In the genomic region with DNA sequence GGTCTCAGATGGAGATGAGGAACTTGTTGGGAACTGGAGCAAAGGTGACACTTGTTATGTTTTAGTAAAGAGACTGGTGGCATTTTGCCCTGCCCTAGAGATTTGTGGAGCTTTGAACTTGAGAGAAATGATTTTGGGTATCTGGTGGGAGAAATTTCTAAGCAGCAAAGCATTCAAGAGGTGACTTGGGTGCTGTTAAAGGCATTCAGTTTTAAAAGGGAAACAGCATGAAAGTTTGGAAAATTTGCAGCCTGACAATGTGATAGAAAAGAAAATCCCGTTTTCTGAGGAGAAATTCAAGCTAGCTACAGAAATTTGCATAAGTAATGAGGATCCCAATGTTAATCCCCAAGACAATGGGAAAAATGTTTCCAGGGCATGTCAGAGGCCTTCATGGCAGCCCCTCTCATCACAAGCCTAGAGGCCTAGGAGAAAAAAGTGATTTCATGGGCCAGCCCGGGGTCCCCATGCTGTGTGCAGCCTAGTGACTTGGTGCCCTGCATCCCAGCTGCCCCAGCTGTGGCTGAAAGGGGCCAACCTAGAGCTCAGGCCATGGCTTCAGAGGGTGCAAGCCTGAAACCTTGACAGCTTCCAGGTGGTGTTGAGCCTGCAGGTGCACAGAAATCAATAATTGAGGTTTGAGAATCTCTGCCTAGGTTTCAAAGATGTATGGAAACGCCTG, we compare ENCODE assay signal across 8 cellular contexts. TPM values are rescaled to one million over a fixed set of nuclear protein-coding genes. Genes with fewer than 3 reads are reported as not detected.
A peak's percentile ranks its signal among the peaks of the same experiment; 100 is the strongest.
DNase-seq lines count a peak whose midpoint lies in the region; ATAC-seq, FAIRE-seq and TF ChIP-seq lines count a peak whose summit lies in the region.
"Not testable (repeated sequence)": the region's sequence is repeated elsewhere in the genome, so short reads cannot be mapped to it uniquely, and the experiment has no call there.
"Had no signal": no experiment of that assay in that cellular context is flagged by ENCODE, and none has a peak within 500 bp of the region (broad histone marks: within the 10 kb centered on the region; RNA-seq: fewer than 3 reads in every experiment).

No MANE protein-coding gene starts in this region.

- not testable (repeated sequence) for H2AFZ ChIP-seq in HCT116 (ENCODE audit: low read depth, low read length, poor library complexity, severe bottlenecking); Loucy (ENCODE audit: low read length); K562 (ENCODE audit: low read depth, low read length)

- intact Hi-C loops in HCT116 (cut with micrococcal nuclease); K562 (cut with micrococcal nuclease): not testable (repeated sequence)

- 95% methylated on average over 3 of the region's 3 CpGs for WGBS in K562 (ENCODE audit: insufficient coverage, low coverage, missing lambda C conversion rate)

- peak overlapping the region in 3 of 4 donors; percentile 1 to 34 (median 22) for H3K4me3 Mint-ChIP-seq in CD4-positive, CD25-positive, alpha-beta regulatory T cell
- H3K4me3 Mint-ChIP-seq in WTC11 (peak overlapping the region; percentile 91), endothelial cell (ENCODE audit: unreplicated experiment) (peak overlapping the region; percentile 14), neural crest cell (peak overlapping the region; percentile 32)

- H3K27me3 Mint-ChIP-seq in CD4-positive, CD25-positive, alpha-beta regulatory T cell; WTC11 (ENCODE audit: low read depth); endothelial cell (ENCODE audit: unreplicated experiment); neural crest cell (ENCODE audit: low read depth): not testable (repeated sequence)

- not testable (repeated sequence) for H3K9me3 ChIP-seq in CD4-positive, CD25-positive, alpha-beta regulatory T cell (ENCODE audit: control insufficient read depth in 2 of 2, low read length in 2 of 2); HCT116 (ENCODE audit: control insufficient read depth in 1 of 2, insufficient read depth in 1 of 2, low read depth in 1 of 2, low read length in 2 of 2); Loucy (ENCODE audit: insufficient read depth, low read depth, low read length); K562 (replicated peaks; ENCODE audit: control insufficient read depth, insufficient read depth, low read depth, low read length)

- H3K9ac ChIP-seq in HCT116 (ENCODE audit: low read length); Loucy (ENCODE audit: low read depth, low read length, poor library complexity, severe bottlenecking); K562 (ENCODE audit: insufficient read depth in 1 of 2, low read depth in 2 of 2, low read length in 2 of 2): not testable (repeated sequence)

- not testable (repeated sequence) for H3K27ac ChIP-seq in CD4-positive, CD25-positive, alpha-beta regulatory T cell (ENCODE audit: insufficient read depth, low read length, poor library complexity, severe bottlenecking); HCT116 (ENCODE audit: low read depth, low read length); K562 (ENCODE audit: extremely low read depth, low read depth, low read length)

- not testable (repeated sequence) for TF ChIP-seq EP300 in K562 (IDR thresholded peaks at IDR 0.05; ENCODE audit: low read length)

- POLR2A ChIA-PET in HCT116 (lab: Charles Lee): interaction anchor here (0.6 kb wide), 1 partner anchor 433 kb away, joined by 4 read pairs; no protein-coding TSS in a partner anchor
- POLR2A ChIA-PET in WTC11 (lab: Charles Lee): not testable (repeated sequence)
- POLR2A ChIA-PET in K562 (lab: Yijun Ruan, JAX): interaction anchor here (1.1 to 1.4 kb wide), 2 partner anchors 29 to 38 kb away, joined by 3 to 4 read pairs; no protein-coding TSS in a partner anchor

- not testable (repeated sequence) for H3K9me3 Mint-ChIP-seq in CD4-positive, CD25-positive, alpha-beta regulatory T cell; endothelial cell (ENCODE audit: unreplicated experiment); neural crest cell
- H3K9me3 Mint-ChIP-seq in WTC11: peaks cover 13% of the 10 kb centered on the region

- not testable (repeated sequence) for H3F3A ChIP-seq in Loucy (ENCODE audit: low read depth)

- not testable (repeated sequence) for ATAC-seq in CD4-positive, CD25-positive, alpha-beta regulatory T cell (ENCODE audit: low read depth in 2 of 2); HCT116; WTC11; K562

- TF ChIP-seq RAD21 in HCT116 (IDR thresholded peaks at IDR 0.05; ENCODE audit: low read depth); K562 (CRISPR knock-in tag; conservative IDR thresholded peaks at IDR 0.05 in 1 of 2, IDR thresholded peaks at IDR 0.05 in 1 of 2): not testable (repeated sequence)

- H3K4me1 Mint-ChIP-seq in CD4-positive, CD25-positive, alpha-beta regulatory T cell: peaks cover 20 to 53% (median 38%) of the 10 kb centered on the region in 4 donors
- H3K4me1 Mint-ChIP-seq in WTC11 (peaks cover 43% of the 10 kb centered on the region), endothelial cell (ENCODE audit: unreplicated experiment) (peaks cover 16% of the 10 kb centered on the region), neural crest cell (peaks cover 38% of the 10 kb centered on the region)

- H3K36me3 ChIP-seq in CD4-positive, CD25-positive, alpha-beta regulatory T cell (ENCODE audit: control insufficient read depth, insufficient read depth, low read length); HCT116 (ENCODE audit: control insufficient read depth in 1 of 2, insufficient read depth in 2 of 2, low read length in 2 of 2): not testable (repeated sequence)
- H3K36me3 ChIP-seq in Loucy (ENCODE audit: insufficient read depth, low read length): peaks cover 16% of the 10 kb centered on the region; the same call in 1 of the 2 replicates
- peaks cover 59% of the 10 kb centered on the region for H3K36me3 ChIP-seq in K562 (ENCODE audit: control insufficient read depth, insufficient read depth, low read length)

- TF ChIP-seq CTCF in HCT116 (IDR thresholded peaks at IDR 0.05 in 2 of 3, conservative IDR thresholded peaks at IDR 0.05 in 1 of 3; ENCODE audit: borderline replicate concordance in 1 of 3, insufficient read depth in 1 of 3, low read depth in 2 of 3, low read length in 2 of 3); Loucy (conservative IDR thresholded peaks at IDR 0.05; ENCODE audit: low read length); WTC11 (IDR thresholded peaks at IDR 0.05); K562 (IDR thresholded peaks at IDR 0.05 in 2 of 3, conservative IDR thresholded peaks at IDR 0.05 in 1 of 3; ENCODE audit: insufficient read depth in 2 of 3, low read depth in 1 of 3, low read length in 3 of 3); endothelial cell (IDR thresholded peaks at IDR 0.05; ENCODE audit: unreplicated experiment); neural crest cell (conservative IDR thresholded peaks at IDR 0.05): not testable (repeated sequence)

- peaks cover 23% of the 10 kb centered on the region for H3K36me3 Mint-ChIP-seq in CD4-positive, CD25-positive, alpha-beta regulatory T cell
- peaks cover 52% of the 10 kb centered on the region for H3K36me3 Mint-ChIP-seq in WTC11
- H3K36me3 Mint-ChIP-seq in endothelial cell (ENCODE audit: low read depth, unreplicated experiment): peaks cover 31% of the 10 kb centered on the region
- H3K36me3 Mint-ChIP-seq in neural crest cell (ENCODE audit: low read depth): peaks cover 32% of the 10 kb centered on the region

- H3K4me3 ChIP-seq in CD4-positive, CD25-positive, alpha-beta regulatory T cell (ENCODE audit: low read depth, low read length); HCT116 (replicated peaks in 1 of 2; ENCODE audit: low read depth in 1 of 2, low read length in 2 of 2); K562: not testable (repeated sequence)
- peak overlapping the region; percentile 20 for H3K4me3 ChIP-seq in Loucy (ENCODE audit: low read length, poor library complexity, severe bottlenecking)

- not testable (repeated sequence) for FAIRE-seq in K562 (lab: Jason Lieb, UNC)

- H3K4me1 ChIP-seq in CD4-positive, CD25-positive, alpha-beta regulatory T cell (ENCODE audit: control insufficient read depth, insufficient read depth, low read length, poor library complexity, severe bottlenecking): peaks cover 21% of the 10 kb centered on the region
- peaks cover 13 to 25% of the 10 kb centered on the region in 2 experiments; a peak in 3 of 4 replicates for H3K4me1 ChIP-seq in HCT116 (ENCODE audit: control insufficient read depth in 1 of 2, insufficient read depth in 2 of 2, low read length in 2 of 2)
- H3K4me1 ChIP-seq in Loucy (ENCODE audit: insufficient read depth, low read length, poor library complexity, severe bottlenecking): peaks cover 15% of the 10 kb centered on the region
- H3K4me1 ChIP-seq in K562 (replicated peaks in 1 of 2; ENCODE audit: control insufficient read depth in 2 of 2, insufficient read depth in 2 of 2, low read length in 2 of 2): peaks cover 7 to 21% of the 10 kb centered on the region in 2 experiments; a peak in 3 of 5 replicates

- H3K4me2 ChIP-seq in HCT116 (ENCODE audit: low read length); K562 (ENCODE audit: insufficient read depth, low read length): not testable (repeated sequence)
- H3K4me2 ChIP-seq in Loucy (ENCODE audit: low read depth, low read length, poor library complexity, severe bottlenecking): peak overlapping the region; percentile 41

- BruUV-seq in HCT116 (replicated peaks; lab: Mats Ljungman, UMichigan) (TSS peak; percentile 6), K562 (replicated peaks; lab: Mats Ljungman, UMichigan) (TSS peak; percentile 11)

- H3K27ac Mint-ChIP-seq in CD4-positive, CD25-positive, alpha-beta regulatory T cell: peak overlapping the region in 1 of 3 donors; percentile 55
- H3K27ac Mint-ChIP-seq in WTC11: peak overlapping the region; percentile 88
- not testable (repeated sequence) for H3K27ac Mint-ChIP-seq in endothelial cell (ENCODE audit: unreplicated experiment); neural crest cell (ENCODE audit: unreplicated experiment)

- H3K9me1 ChIP-seq in K562 (ENCODE audit: control insufficient read depth, insufficient read depth, low read length): not testable (repeated sequence)

- not testable (repeated sequence) for H3K27me3 ChIP-seq in CD4-positive, CD25-positive, alpha-beta regulatory T cell (ENCODE audit: control insufficient read depth, insufficient read depth, low read length); HCT116 (ENCODE audit: insufficient read depth, low read length); Loucy (ENCODE audit: insufficient read depth, low read length, poor library complexity, severe bottlenecking); K562 (ENCODE audit: control insufficient read depth in 2 of 2, insufficient read depth in 2 of 2, low read length in 2 of 2)

- not testable (repeated sequence) for TF ChIP-seq POLR2A in HCT116 (IDR thresholded peaks at IDR 0.05; ENCODE audit: borderline replicate concordance, extremely low read depth, insufficient read depth, insufficient read length); K562 (conservative IDR thresholded peaks at IDR 0.05)

- DNase-seq in CD4-positive, CD25-positive, alpha-beta regulatory T cell; HCT116 (ENCODE audit: low read depth, low spot score); WTC11 (ENCODE audit: low spot score); K562 (ENCODE audit: extremely low read depth in 1 of 4, low spot score in 3 of 4); endothelial cell (ENCODE audit: low spot score); neural crest cell (ENCODE audit: low read depth, low spot score): not testable (repeated sequence)

- not testable (repeated sequence) for H3K9me2 ChIP-seq in HCT116 (ENCODE audit: insufficient read depth); Loucy (replicated peaks; ENCODE audit: low read depth, low read length)

- CTCF ChIA-PET in HCT116 (lab: Charles Lee) (interaction anchor here (0.8 to 1.4 kb wide), 2 partner anchors 71 to 72 kb away, joined by 3 to 8 read pairs; no protein-coding TSS in a partner anchor), WTC11 (lab: Charles Lee) (interaction anchor here (2.3 to 2.6 kb wide), 2 partner anchors 19 to 71 kb away, joined by 7 to 10 read pairs; no protein-coding TSS in a partner anchor), K562 (lab: Yijun Ruan, JAX; ENCODE audit: low intra/inter-chr PET ratio) (interaction anchor here (0.6 kb wide), 1 partner anchor 516 kb away, joined by 4 read pairs; no protein-coding TSS in a partner anchor)

- RAD21 ChIA-PET in HCT116 (lab: Charles Lee; ENCODE audit: low non-redundant PET in 1 of 2, low total read pairs in 2 of 2, uncharacterized antibody in 2 of 2, unreplicated experiment in 2 of 2): not testable (repeated sequence)

- H3K79me2 ChIP-seq in HCT116 (ENCODE audit: insufficient read depth, low read length) (peaks cover 62% of the 10 kb centered on the region), Loucy (ENCODE audit: insufficient read depth, low read length) (peaks cover 62% of the 10 kb centered on the region), K562 (ENCODE audit: control insufficient read depth, insufficient read depth, low read length) (peaks cover 64% of the 10 kb centered on the region)

- in situ Hi-C loops in K562 (cut with MboI): not testable (repeated sequence)

- not testable (repeated sequence) for H4K20me1 ChIP-seq in HCT116 (ENCODE audit: insufficient read depth); K562 (replicated peaks; ENCODE audit: control insufficient read depth, insufficient read depth, low read length)
- peaks cover 19% of the 10 kb centered on the region for H4K20me1 ChIP-seq in Loucy (ENCODE audit: insufficient read depth, low read length, poor library complexity, severe bottlenecking)

RNA-seq across cellular contexts. Expression of a gene that starts 3.8 kb away (rescaled TPM):
- 12.9 TPM for total RNA-seq in CD4-positive, CD25-positive, alpha-beta regulatory T cell
- 10 to 100 TPM; 28.2 to 29.9 (median 29.1) TPM for polyA plus RNA-seq in CD4-positive, CD25-positive, alpha-beta regulatory T cell
- 54.9 TPM for total RNA-seq in HCT116 (2021; ENCODE audit: unreplicated experiment)
- 11.9 and 17.4 TPM in 2 replicates for polyA plus RNA-seq in HCT116 (2012)
- 207 to 244 TPM (median 209 TPM) in 3 replicates for total RNA-seq in WTC11 (2021)
- total RNA-seq in K562 (2011; cell fraction: chromatin; rRNA removed; ENCODE audit: low replicate concordance): 35.6 and 139 TPM in 2 replicates
- total RNA-seq in K562 (2011; cell fraction: nucleolus; rRNA removed): 19.0 and 21.7 TPM in 2 replicates
- 21.8 and 27.2 TPM in 2 replicates for total RNA-seq in K562 (2011; cell fraction: nucleoplasm; rRNA removed)
- total RNA-seq in K562 (2014; rRNA removed): 85.9 and 99.2 TPM in 2 replicates
- 139 and 161 TPM in 2 replicates for total RNA-seq in K562 (2014; rRNA removed; fragmentation: Illumina TruSeq; extraction: Trizol)
- total RNA-seq in K562 (2015; rRNA removed; fragmentation: Illumina TruSeq; extraction: Trizol): 109 and 118 TPM in 2 replicates
- total RNA-seq in K562 (2021): 95.1 and 113 TPM in 2 replicates
- 85.0 and 133 TPM in 2 replicates for polyA plus RNA-seq in K562 (2011; rRNA removed)
- 21.8 and 46.2 TPM in 2 replicates for polyA plus RNA-seq in K562 (2011; cell fraction: cytosol; rRNA removed)
- 27.0 and 36.1 TPM in 2 replicates for polyA plus RNA-seq in K562 (2011; cell fraction: nucleus; rRNA removed)
- 63.4 and 77.6 TPM in 2 replicates for polyA plus RNA-seq in K562 (2012)
- polyA plus RNA-seq in K562 (2014; fragmentation: Illumina TruSeq; extraction: Trizol): 113 and 125 TPM in 2 replicates
- 10 to 100 TPM; 51.8 to 60.6 TPM for polyA plus RNA-seq in K562 (2014; fragmentation: Nextera tagmentation; extraction: Ambion mirVana)
- 93.2 and 93.3 TPM in 2 replicates for polyA plus RNA-seq in K562 (2014; rRNA removed)
- 137 and 148 TPM in 2 replicates for polyA minus RNA-seq in K562 (2011; rRNA and poly(A)+ RNA removed)
- 44.2 and 56.7 TPM in 2 replicates for polyA minus RNA-seq in K562 (2011; cell fraction: cytosol; rRNA and poly(A)+ RNA removed)
- polyA minus RNA-seq in K562 (2011; cell fraction: nucleus; rRNA and poly(A)+ RNA removed): 24.0 and 38.8 TPM in 2 replicates
- total RNA-seq in endothelial cell (ENCODE audit: unreplicated experiment): 56.5 TPM
- 81.9 and 84.5 TPM in 2 replicates for total RNA-seq in neural crest cell

RNA-seq across cellular contexts. Expression of a gene that starts 37.7 kb away (rescaled TPM):
- total RNA-seq in CD4-positive, CD25-positive, alpha-beta regulatory T cell: 0.54 TPM
- polyA plus RNA-seq in CD4-positive, CD25-positive, alpha-beta regulatory T cell: not detected
- 274 TPM for total RNA-seq in HCT116 (2021; ENCODE audit: unreplicated experiment)
- 191 and 235 TPM in 2 replicates for polyA plus RNA-seq in HCT116 (2012)
- total RNA-seq in WTC11 (2021): 214 to 229 TPM (median 227 TPM) in 3 replicates
- 38.7 and 73.4 TPM in 2 replicates for total RNA-seq in K562 (2011; cell fraction: chromatin; rRNA removed; ENCODE audit: low replicate concordance)
- 48.5 and 54.7 TPM in 2 replicates for total RNA-seq in K562 (2011; cell fraction: nucleolus; rRNA removed)
- 52.1 and 64.7 TPM in 2 replicates for total RNA-seq in K562 (2011; cell fraction: nucleoplasm; rRNA removed)
- 50.1 and 51.8 TPM in 2 replicates for total RNA-seq in K562 (2014; rRNA removed)
- 85.5 and 89.2 TPM in 2 replicates for total RNA-seq in K562 (2014; rRNA removed; fragmentation: Illumina TruSeq; extraction: Trizol)
- 83.2 and 86.1 TPM in 2 replicates for total RNA-seq in K562 (2015; rRNA removed; fragmentation: Illumina TruSeq; extraction: Trizol)
- 62.9 and 63.1 TPM in 2 replicates for total RNA-seq in K562 (2021)
- polyA plus RNA-seq in K562 (2011; rRNA removed): 54.2 and 68.9 TPM in 2 replicates
- 21.7 and 27.4 TPM in 2 replicates for polyA plus RNA-seq in K562 (2011; cell fraction: cytosol; rRNA removed)
- polyA plus RNA-seq in K562 (2011; cell fraction: nucleus; rRNA removed): 14.9 and 21.0 TPM in 2 replicates
- polyA plus RNA-seq in K562 (2012): 50.2 and 52.8 TPM in 2 replicates
- 68.8 and 95.5 TPM in 2 replicates for polyA plus RNA-seq in K562 (2014; fragmentation: Illumina TruSeq; extraction: Trizol)
- 10 to 100 TPM; 59.0 to 63.1 TPM for polyA plus RNA-seq in K562 (2014; fragmentation: Nextera tagmentation; extraction: Ambion mirVana)
- 76.3 and 77.2 TPM in 2 replicates for polyA plus RNA-seq in K562 (2014; rRNA removed)
- 84.1 and 94.2 TPM in 2 replicates for polyA minus RNA-seq in K562 (2011; rRNA and poly(A)+ RNA removed)
- 24.9 and 37.7 TPM in 2 replicates for polyA minus RNA-seq in K562 (2011; cell fraction: cytosol; rRNA and poly(A)+ RNA removed)
- 11.8 and 22.1 TPM in 2 replicates for polyA minus RNA-seq in K562 (2011; cell fraction: nucleus; rRNA and poly(A)+ RNA removed)
- total RNA-seq in endothelial cell (ENCODE audit: unreplicated experiment): 54.6 TPM
- total RNA-seq in neural crest cell: 4.5 and 7.6 TPM in 2 replicates
- total RNA-seq: CD4-positive, alpha-beta T cell had no signal

Comparison
In these comparisons a context has a peak if more than half of its experiments do, and no peak if none do; other contexts are left out.
1. H3K4me3 Mint-ChIP-seq: peak in every context shown above with its lines; median percentile 91 in WTC11; 32 in neural crest cell; 22 in CD4-positive, CD25-positive, alpha-beta regulatory T cell; 14 in endothelial cell.